ENCODE assay signal across 1 cellular context in the genomic region with DNA sequence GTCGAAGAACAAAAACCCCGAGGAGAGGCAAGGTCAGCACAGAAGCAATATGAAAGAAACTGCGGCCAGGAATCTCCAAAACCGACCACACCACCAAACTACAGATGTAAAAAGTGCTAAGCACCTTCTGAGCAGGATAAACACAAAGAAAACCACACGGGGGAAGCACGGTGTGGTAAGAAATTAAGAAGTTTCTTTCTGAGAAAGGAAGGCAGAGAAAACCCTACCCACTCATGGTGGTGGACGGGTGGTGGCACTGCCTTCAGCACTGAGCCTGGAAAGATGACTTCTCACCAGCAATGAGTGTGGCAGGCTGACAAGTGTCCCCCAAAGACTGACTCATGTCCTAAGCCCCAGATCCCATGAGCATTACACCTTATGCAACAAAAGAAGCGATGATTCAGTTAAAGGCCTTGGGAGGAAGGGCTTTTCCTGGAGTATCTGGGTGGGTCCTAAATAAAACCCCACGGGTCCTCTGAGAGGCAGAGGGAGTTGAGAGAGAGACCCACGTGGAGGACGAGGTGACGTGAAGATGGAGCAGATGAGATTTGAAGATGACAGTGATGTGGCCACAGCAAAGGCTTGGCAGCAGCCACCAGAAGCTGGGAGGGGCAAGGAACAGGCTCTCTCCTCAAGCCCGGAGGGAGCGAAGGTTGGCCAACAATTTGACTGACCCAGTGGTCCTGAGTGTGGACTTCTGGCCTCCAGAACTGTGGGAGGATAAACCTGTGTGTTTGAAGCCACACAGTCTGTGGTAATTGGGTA.
A peak's percentile ranks its signal among the peaks of the same experiment; 100 is the strongest.
TF ChIP-seq lines count a peak whose summit lies in the region.

No MANE protein-coding gene starts in this region.

TF ChIP-seq in GM12878, 131 proteins besides CTCF, POLR2A, EP300 and RAD21 (continued from another document):
- TF ChIP-seq MTA2 (IDR thresholded peaks at IDR 0.05; ENCODE audit: low read depth) (peak; percentile 80; the same call in 1 of the 2 replicates), RELA (IDR thresholded peaks at IDR 0.05; ENCODE audit: borderline replicate concordance, partially characterized antibody) (no peak), NBN (IDR thresholded peaks at IDR 0.05) (peak; percentile 55; the same call in 1 of the 2 replicates), RUNX3 (IDR thresholded peaks at IDR 0.05; ENCODE audit: low read length) (peak; percentile 89), MEF2B (IDR thresholded peaks at IDR 0.05; ENCODE audit: partially characterized antibody, poor library complexity, severe bottlenecking) (peak; percentile 51), IKZF2 (IDR thresholded peaks at IDR 0.05) (peak; percentile 84 to 86), TARDBP (IDR thresholded peaks at IDR 0.05; ENCODE audit: borderline replicate concordance) (no peak), TCF12 (IDR thresholded peaks at IDR 0.05; ENCODE audit: low read depth, low read length) (0 out of 2 replicates have a peak, but pooled peaks have one; percentile 11), CREB1 (IDR thresholded peaks at IDR 0.05; ENCODE audit: low read depth) (no peak), ATF7 (IDR thresholded peaks at IDR 0.05; ENCODE audit: low read depth) (peak; percentile 39; the same call in 1 of the 2 replicates)
